ENCODE assay signal across 23 cellular contexts in the genomic region with DNA sequence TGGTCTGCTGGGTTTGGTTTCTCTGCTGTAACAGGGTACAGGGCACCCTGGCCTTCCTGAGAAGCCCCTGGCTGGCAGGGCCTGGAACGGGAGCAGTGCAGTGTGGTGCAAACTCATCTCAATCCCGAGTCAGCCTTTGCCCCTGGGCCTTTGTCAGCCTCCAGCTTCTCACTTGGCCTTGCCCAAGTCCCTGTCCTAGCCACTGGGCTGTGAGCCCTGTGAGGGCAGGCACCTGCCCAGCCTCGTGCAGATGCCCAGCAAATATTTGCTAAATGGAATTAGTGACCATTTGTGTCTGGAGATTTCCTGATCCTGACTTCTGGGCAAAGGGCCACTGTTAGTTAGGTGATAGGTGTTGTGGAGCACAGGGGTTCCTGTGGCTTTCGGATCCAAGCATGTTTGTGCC. TPM values are rescaled to one million over a fixed set of nuclear protein-coding genes. Genes with fewer than 3 reads are reported as not detected.
DNase-seq lines count a peak whose midpoint lies in the region; ATAC-seq, FAIRE-seq and TF ChIP-seq lines count a peak whose summit lies in the region.
"Had no signal": no experiment of that assay in that cellular context is flagged by ENCODE, and none has a peak within 500 bp of the region (broad histone marks: within the 10 kb centered on the region; RNA-seq: fewer than 3 reads in every experiment).

No MANE protein-coding gene starts in this region.

- H3K27ac ChIP-seq in right cardiac atrium (ENCODE audit: low read length): peak overlapping the region; percentile 42
- peak overlapping the region in 1 of 4 donors; percentile 48 for H3K27ac ChIP-seq in pancreas
- H3K27ac ChIP-seq: A549, HL-60, SJCRH30 had no signal

- H3K27me3 ChIP-seq in right cardiac atrium (ENCODE audit: control insufficient read depth, insufficient read depth) (no peaks in the 10 kb centered on the region), pancreas (no peaks in the 10 kb centered on the region)
- H3K27me3 ChIP-seq: BE2C had no signal

- FAIRE-seq in pancreas (lab: Jason Lieb, UNC): no peak
- FAIRE-seq: A549 had no signal

- H3K9me3 ChIP-seq in right cardiac atrium (ENCODE audit: control insufficient read depth, low read length): no peaks in the 10 kb centered on the region
- H3K9me3 ChIP-seq in pancreas: no peaks in the 10 kb centered on the region
- H3K9me3 ChIP-seq: A549, BE2C, SJCRH30 had no signal

- DNase-seq in right cardiac atrium (no peak), left ventricle myocardium superior (no peak), left lobe of liver (ENCODE audit: low spot score) (peak; percentile 87), pancreas (no peak), DMS53 treated with DMSO at 0.1 percent for 48 hours (lab: John Stamatoyannopoulos, UW; ENCODE audit: unreplicated experiment) (no peak)
- DNase-seq in stimulated activated naive CD8-positive, alpha-beta T cell treated with anti-CD3 and anti-CD28 coated beads, Interleukin-15, Interleukin-2, amounts not matched to agents 100 U/mL and 50 U/mL, for 24 hours: no peak
- no peak for DNase-seq in stimulated activated effector memory CD8-positive, alpha-beta T cell treated with anti-CD3 and anti-CD28 coated beads, Interleukin-12 subunit alpha, Interleukin-12 subunit beta, amount 100 ng/mL, for 72 hours (ENCODE audit: low spot score in 2 of 2)
- DNase-seq: BE2C; CD4-positive, CD25-positive, alpha-beta regulatory T cell; DMS79; H9; KG1; MV-4-11; NCI-H1105 treated with DMSO at 0.1 percent for 48 hours; NCI-H2029 treated with DMSO at 0.1 percent for 48 hours; NCI-H226; NCI-H510A treated with DMSO at 0.1 percent for 48 hours; NCI-H748 treated with DMSO at 0.1 percent for 48 hours; SJCRH30 had no signal

- H3K27ac Mint-ChIP-seq in stimulated activated effector memory CD8-positive, alpha-beta T cell treated with anti-CD3 and anti-CD28 coated beads, Interleukin-12 subunit alpha, Interleukin-12 subunit beta, amount 100 ng/mL, for 72 hours: no peak overlapping the region
- H3K27ac Mint-ChIP-seq: CD4-positive, CD25-positive, alpha-beta regulatory T cell had no signal

- H3K4me3 ChIP-seq in right cardiac atrium (ENCODE audit: low read length) (no peak overlapping the region), pancreas (no peak overlapping the region)
- H3K4me3 ChIP-seq: A549, SJCRH30 had no signal

- TF ChIP-seq CTCF in pancreas (IDR thresholded peaks at IDR 0.05): no peak

- no peaks in the 10 kb centered on the region for H3K9me3 Mint-ChIP-seq in stimulated activated effector memory CD8-positive, alpha-beta T cell treated with anti-CD3 and anti-CD28 coated beads, Interleukin-12 subunit alpha, Interleukin-12 subunit beta, amount 100 ng/mL, for 72 hours

- H3K36me3 ChIP-seq in pancreas: no peaks in the 10 kb centered on the region
- H3K36me3 ChIP-seq: BE2C, SJCRH30 had no signal

- WGBS in right cardiac atrium: 66% methylated on average over 4 of the region's 4 CpGs
- 47 to 55% methylated on average over 4 of the region's 4 CpGs for WGBS in pancreas, 2 donors

- no peak overlapping the region for H3K4me3 Mint-ChIP-seq in stimulated activated effector memory CD8-positive, alpha-beta T cell treated with anti-CD3 and anti-CD28 coated beads, Interleukin-12 subunit alpha, Interleukin-12 subunit beta, amount 100 ng/mL, for 72 hours
- H3K4me3 Mint-ChIP-seq: CD4-positive, CD25-positive, alpha-beta regulatory T cell; H9 had no signal

- no peak for ATAC-seq in right cardiac atrium
- no peak for ATAC-seq in left ventricle myocardium superior
- ATAC-seq in left lobe of liver: peak; percentile 91
- peak; percentile 35 to 60 (median 54) for ATAC-seq in pancreas
- ATAC-seq in GM18502 (IDR thresholded peaks at IDR 0.05; ENCODE audit: poor library complexity, unreplicated experiment): no peak
- no peak for ATAC-seq in stimulated activated naive CD8-positive, alpha-beta T cell treated with anti-CD3 and anti-CD28 coated beads, Interleukin-15, Interleukin-2, amounts not matched to agents 100 U/mL and 50 U/mL, for 24 hours
- no peak for ATAC-seq in stimulated activated effector memory CD8-positive, alpha-beta T cell treated with anti-CD3 and anti-CD28 coated beads, Interleukin-12 subunit alpha, Interleukin-12 subunit beta, amount 100 ng/mL, for 72 hours
- ATAC-seq: A549, Panc1 had no signal

- intact Hi-C loops in right cardiac atrium (cut with DNase I): no loop called here
- intact Hi-C loops in left ventricle myocardium superior (cut with micrococcal nuclease): no loop called here
- intact Hi-C loops in pancreas (cut with DNase I): no loop called here

- no peaks in the 10 kb centered on the region for H3K36me3 Mint-ChIP-seq in stimulated activated effector memory CD8-positive, alpha-beta T cell treated with anti-CD3 and anti-CD28 coated beads, Interleukin-12 subunit alpha, Interleukin-12 subunit beta, amount 100 ng/mL, for 72 hours
- H3K36me3 Mint-ChIP-seq: CD4-positive, CD25-positive, alpha-beta regulatory T cell had no signal

- H3K4me1 ChIP-seq in right cardiac atrium (ENCODE audit: control insufficient read depth, insufficient read depth, low read length): peaks cover 12% of the 10 kb centered on the region
- H3K4me1 ChIP-seq in pancreas: peaks cover 0 to 5% (median 0%) of the 10 kb centered on the region in 3 donors
- H3K4me1 ChIP-seq: A549, SJCRH30 had no signal

- H3K4me1 Mint-ChIP-seq in stimulated activated effector memory CD8-positive, alpha-beta T cell treated with anti-CD3 and anti-CD28 coated beads, Interleukin-12 subunit alpha, Interleukin-12 subunit beta, amount 100 ng/mL, for 72 hours: peaks cover 14% of the 10 kb centered on the region

RNA-seq across cellular contexts. Expression of a gene that starts 13.0 kb away (rescaled TPM):
- total RNA-seq in right cardiac atrium (100 to 1,000 TPM; 139 to 184 (median 166) TPM), left ventricle myocardium superior (115 TPM), left lobe of liver (19.5 TPM), pancreas (10 to 100 TPM; 18.3 to 44.0 (median 28.7) TPM)
- polyA plus RNA-seq in right cardiac atrium (107 TPM), pancreas (10 to 100 TPM; 31.6 to 55.3 TPM)

Comparison
In these comparisons a context has a peak if more than half of its experiments do, and no peak if none do; other contexts are left out.
1. ATAC-seq: peak in left lobe of liver (single experiment) and pancreas (4 of 4); none in right cardiac atrium (0 of 2), left ventricle myocardium superior (single experiment), GM18502 (single experiment), stimulated activated naive CD8-positive, alpha-beta T cell treated with anti-CD3 and anti-CD28 coated beads, Interleukin-15, Interleukin-2, amounts not matched to agents 100 U/mL and 50 U/mL, for 24 hours (single experiment) and stimulated activated effector memory CD8-positive, alpha-beta T cell treated with anti-CD3 and anti-CD28 coated beads, Interleukin-12 subunit alpha, Interleukin-12 subunit beta, amount 100 ng/mL, for 72 hours (single experiment).